In the genomic region with DNA sequence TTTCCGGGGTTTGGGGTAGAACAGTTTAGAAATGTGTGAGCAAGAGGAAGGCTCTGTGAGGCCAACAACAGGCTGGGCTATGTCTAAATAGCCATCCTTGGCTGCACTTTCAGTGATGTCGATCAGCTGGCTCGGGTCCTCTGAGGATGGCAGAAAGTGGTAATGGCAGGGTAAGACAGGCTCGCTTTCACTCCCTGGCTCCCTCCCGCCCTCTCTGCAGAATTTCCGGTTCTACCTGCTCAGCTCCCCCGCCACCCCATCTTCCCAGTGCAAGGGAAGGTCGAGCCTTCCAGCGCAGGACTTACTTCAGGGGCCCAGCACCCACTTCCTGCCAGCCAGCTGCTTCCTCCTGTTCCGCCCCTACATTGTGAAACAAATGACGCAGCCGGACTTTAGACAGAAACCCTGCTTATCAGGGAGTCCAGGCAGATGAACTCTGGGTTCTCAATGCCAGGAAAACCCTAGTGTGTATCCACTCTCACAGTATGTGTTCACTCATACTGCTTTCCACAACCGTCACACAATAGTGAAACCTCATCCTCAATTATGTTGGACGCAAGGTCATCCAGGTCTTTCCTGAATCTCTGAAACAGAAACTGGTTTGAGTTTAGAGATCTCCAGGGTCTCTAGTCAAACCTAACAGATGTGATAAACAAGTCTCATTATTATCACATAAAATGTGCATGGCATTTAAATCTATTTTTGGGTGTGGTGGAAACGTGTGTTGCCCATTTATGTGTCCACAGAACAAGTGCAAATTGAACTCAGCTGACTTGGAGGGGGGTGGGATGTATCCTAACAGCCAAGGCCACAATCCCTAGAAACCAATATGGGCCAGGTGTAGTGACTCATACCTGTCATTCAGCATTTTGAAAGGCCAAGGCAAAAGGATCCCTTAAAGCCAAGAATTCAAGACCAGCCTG, we compare ENCODE assay signal across 2 cellular contexts.
A peak's percentile ranks its signal among the peaks of the same experiment; 100 is the strongest.
TF ChIP-seq lines count a peak whose summit lies in the region.

No MANE protein-coding gene starts in this region.

TF ChIP-seq in HEK293, 187 proteins besides CTCF, POLR2A, EP300 and RAD21:
- no peak for TF ChIP-seq ZNF155 (tag by site-specific recombination; IDR thresholded peaks at IDR 0.05)
- TF ChIP-seq, protein P1, sequence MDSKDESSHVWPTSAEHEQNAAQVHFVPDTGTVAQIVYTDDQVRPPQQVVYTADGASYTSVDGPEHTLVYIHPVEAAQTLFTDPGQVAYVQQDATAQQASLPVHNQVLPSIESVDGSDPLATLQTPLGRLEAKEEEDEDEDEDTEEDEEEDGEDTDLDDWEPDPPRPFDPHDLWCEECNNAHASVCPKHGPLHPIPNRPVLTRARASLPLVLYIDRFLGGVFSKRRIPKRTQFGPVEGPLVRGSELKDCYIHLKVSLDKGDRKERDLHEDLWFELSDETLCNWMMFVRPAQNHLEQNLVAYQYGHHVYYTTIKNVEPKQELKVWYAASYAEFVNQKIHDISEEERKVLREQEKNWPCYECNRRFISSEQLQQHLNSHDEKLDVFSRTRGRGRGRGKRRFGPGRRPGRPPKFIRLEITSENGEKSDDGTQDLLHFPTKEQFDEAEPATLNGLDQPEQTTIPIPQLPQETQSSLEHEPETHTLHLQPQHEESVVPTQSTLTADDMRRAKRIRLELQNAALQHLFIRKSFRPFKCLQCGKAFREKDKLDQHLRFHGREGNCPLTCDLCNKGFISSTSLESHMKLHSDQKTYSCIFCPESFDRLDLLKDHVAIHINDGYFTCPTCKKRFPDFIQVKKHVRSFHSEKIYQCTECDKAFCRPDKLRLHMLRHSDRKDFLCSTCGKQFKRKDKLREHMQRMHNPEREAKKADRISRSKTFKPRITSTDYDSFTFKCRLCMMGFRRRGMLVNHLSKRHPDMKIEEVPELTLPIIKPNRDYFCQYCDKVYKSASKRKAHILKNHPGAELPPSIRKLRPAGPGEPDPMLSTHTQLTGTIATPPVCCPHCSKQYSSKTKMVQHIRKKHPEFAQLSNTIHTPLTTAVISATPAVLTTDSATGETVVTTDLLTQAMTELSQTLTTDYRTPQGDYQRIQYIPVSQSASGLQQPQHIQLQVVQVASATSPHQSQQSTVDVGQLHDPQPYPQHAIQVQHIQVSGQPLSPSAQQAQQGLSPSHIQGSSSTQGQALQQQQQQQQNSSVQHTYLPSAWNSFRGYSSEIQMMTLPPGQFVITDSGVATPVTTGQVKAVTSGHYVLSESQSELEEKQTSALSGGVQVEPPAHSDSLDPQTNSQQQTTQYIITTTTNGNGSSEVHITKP (tag by site-specific recombination; IDR thresholded peaks at IDR 0.05): 0 out of 2 replicates have a peak, but pooled peaks have one; percentile 20
- no peak for TF ChIP-seq ZNF768 (tag by site-specific recombination; IDR thresholded peaks at IDR 0.05)
- TF ChIP-seq, protein P2, sequence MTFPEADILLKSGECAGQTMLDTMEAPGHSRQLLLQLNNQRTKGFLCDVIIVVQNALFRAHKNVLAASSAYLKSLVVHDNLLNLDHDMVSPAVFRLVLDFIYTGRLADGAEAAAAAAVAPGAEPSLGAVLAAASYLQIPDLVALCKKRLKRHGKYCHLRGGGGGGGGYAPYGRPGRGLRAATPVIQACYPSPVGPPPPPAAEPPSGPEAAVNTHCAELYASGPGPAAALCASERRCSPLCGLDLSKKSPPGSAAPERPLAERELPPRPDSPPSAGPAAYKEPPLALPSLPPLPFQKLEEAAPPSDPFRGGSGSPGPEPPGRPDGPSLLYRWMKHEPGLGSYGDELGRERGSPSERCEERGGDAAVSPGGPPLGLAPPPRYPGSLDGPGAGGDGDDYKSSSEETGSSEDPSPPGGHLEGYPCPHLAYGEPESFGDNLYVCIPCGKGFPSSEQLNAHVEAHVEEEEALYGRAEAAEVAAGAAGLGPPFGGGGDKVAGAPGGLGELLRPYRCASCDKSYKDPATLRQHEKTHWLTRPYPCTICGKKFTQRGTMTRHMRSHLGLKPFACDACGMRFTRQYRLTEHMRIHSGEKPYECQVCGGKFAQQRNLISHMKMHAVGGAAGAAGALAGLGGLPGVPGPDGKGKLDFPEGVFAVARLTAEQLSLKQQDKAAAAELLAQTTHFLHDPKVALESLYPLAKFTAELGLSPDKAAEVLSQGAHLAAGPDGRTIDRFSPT (tag by site-specific recombination; IDR thresholded peaks at IDR 0.05): no peak
- TF ChIP-seq ZNF777 (tag by site-specific recombination; IDR thresholded peaks at IDR 0.05; ENCODE audit: borderline replicate concordance): no peak
- TF ChIP-seq ZNF394 (tag by site-specific recombination; IDR thresholded peaks at IDR 0.05; ENCODE audit: borderline replicate concordance): no peak

TF ChIP-seq in H1, 55 proteins besides CTCF, POLR2A, EP300 and RAD21:
- TF ChIP-seq TCF12 (IDR thresholded peaks at IDR 0.05; ENCODE audit: low read depth, low read length) (0 out of 2 replicates have a peak, but pooled peaks have one; percentile 29), SRF (IDR thresholded peaks at IDR 0.05; ENCODE audit: low read depth, low read length) (no peak), EGR1 (IDR thresholded peaks at IDR 0.05; ENCODE audit: borderline replicate concordance, low read depth, low read length) (peak; percentile 16; the same call in 1 of the 2 replicates), RBBP5 (IDR thresholded peaks at IDR 0.05; ENCODE audit: borderline replicate concordance, low read depth, low read length) (0 out of 2 replicates have a peak, but pooled peaks have one; percentile 40), CBX8 (IDR thresholded peaks at IDR 0.05; ENCODE audit: borderline replicate concordance, low read depth, low read length) (no peak), HDAC2 (IDR thresholded peaks at IDR 0.05; ENCODE audit: borderline replicate concordance in 1 of 2, low read depth in 2 of 2, low read length in 2 of 2) (no peak), BCL11A (IDR thresholded peaks at IDR 0.05; ENCODE audit: low read depth in 2 of 2, low read length in 2 of 2) (no peak), MAFK (IDR thresholded peaks at IDR 0.05; ENCODE audit: low read depth, low read length) (no peak), POLR2AphosphoS5 (IDR thresholded peaks at IDR 0.05; ENCODE audit: low read depth, low read length) (no peak; the same call in 1 of the 2 replicates), ASH2L (IDR thresholded peaks at IDR 0.05; ENCODE audit: low read length) (no peak), JUN (IDR thresholded peaks at IDR 0.05; ENCODE audit: low read depth, low read length) (no peak), SP1 (IDR thresholded peaks at IDR 0.05; ENCODE audit: low read depth, low read length) (no peak), HDAC6 (IDR thresholded peaks at IDR 0.05; ENCODE audit: low read depth, low read length) (no peak), SIN3A (conservative IDR thresholded peaks at IDR 0.05 in 1 of 2, IDR thresholded peaks at IDR 0.05 in 1 of 2; ENCODE audit: low read depth in 1 of 2, low read length in 2 of 2) (peak; percentile 48 to 57; a peak in 2 of 4 replicates), TAF1 (IDR thresholded peaks at IDR 0.05; ENCODE audit: low read depth, low read length) (peak; percentile 37; the same call in 1 of the 2 replicates), CHD1 (IDR thresholded peaks at IDR 0.05; ENCODE audit: low read depth, low read length) (no peak), BACH1 (IDR thresholded peaks at IDR 0.05; ENCODE audit: low read length) (no peak), GABPA (IDR thresholded peaks at IDR 0.05; ENCODE audit: borderline replicate concordance, insufficient read depth, low read length) (no peak), CEBPB (IDR thresholded peaks at IDR 0.05; ENCODE audit: low read depth, low read length) (peak; percentile 70; the same call in 1 of the 2 replicates), SUZ12 (IDR thresholded peaks at IDR 0.05; ENCODE audit: low read length) (no peak), CHD2 (IDR thresholded peaks at IDR 0.05; ENCODE audit: low read length) (no peak)
- TF ChIP-seq, protein P3, sequence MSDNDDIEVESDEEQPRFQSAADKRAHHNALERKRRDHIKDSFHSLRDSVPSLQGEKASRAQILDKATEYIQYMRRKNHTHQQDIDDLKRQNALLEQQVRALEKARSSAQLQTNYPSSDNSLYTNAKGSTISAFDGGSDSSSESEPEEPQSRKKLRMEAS (IDR thresholded peaks at IDR 0.05): peak; percentile 22; the same call in 1 of the 2 replicates
- TF ChIP-seq, protein P4, sequence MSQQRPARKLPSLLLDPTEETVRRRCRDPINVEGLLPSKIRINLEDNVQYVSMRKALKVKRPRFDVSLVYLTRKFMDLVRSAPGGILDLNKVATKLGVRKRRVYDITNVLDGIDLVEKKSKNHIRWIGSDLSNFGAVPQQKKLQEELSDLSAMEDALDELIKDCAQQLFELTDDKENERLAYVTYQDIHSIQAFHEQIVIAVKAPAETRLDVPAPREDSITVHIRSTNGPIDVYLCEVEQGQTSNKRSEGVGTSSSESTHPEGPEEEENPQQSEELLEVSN (IDR thresholded peaks at IDR 0.05): peak; percentile 27; the same call in 1 of the 2 replicates
- TF ChIP-seq, protein P5, sequence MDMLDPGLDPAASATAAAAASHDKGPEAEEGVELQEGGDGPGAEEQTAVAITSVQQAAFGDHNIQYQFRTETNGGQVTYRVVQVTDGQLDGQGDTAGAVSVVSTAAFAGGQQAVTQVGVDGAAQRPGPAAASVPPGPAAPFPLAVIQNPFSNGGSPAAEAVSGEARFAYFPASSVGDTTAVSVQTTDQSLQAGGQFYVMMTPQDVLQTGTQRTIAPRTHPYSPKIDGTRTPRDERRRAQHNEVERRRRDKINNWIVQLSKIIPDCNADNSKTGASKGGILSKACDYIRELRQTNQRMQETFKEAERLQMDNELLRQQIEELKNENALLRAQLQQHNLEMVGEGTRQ (IDR thresholded peaks at IDR 0.05; ENCODE audit: low read length): no peak
